In genomic region chr10:59098387-59098786, GRCh38 we compare ENCODE assay signal across 10 cellular contexts.
DNase-seq lines count a peak whose midpoint lies in the region; ATAC-seq lines count a peak whose summit lies in the region.
"Had no signal": no experiment of that assay in that cellular context is flagged by ENCODE, and none has a peak within 500 bp of the region (broad histone marks: within the 10 kb centered on the region; RNA-seq: fewer than 3 reads in every experiment).

No MANE protein-coding gene starts in this region.

- no peaks in the 10 kb centered on the region for H3K27me3 ChIP-seq in skeletal muscle tissue (ENCODE audit: control insufficient read depth in 3 of 3, insufficient read depth in 3 of 3, low read length in 3 of 3)
- H3K27me3 ChIP-seq: upper lobe of right lung had no signal

- peaks cover 0 to 8% of the 10 kb centered on the region in 2 donors for H3K9me3 Mint-ChIP-seq in activated naive CD4-positive, alpha-beta T cell treated with anti-CD3 and anti-CD28 coated beads, Interleukin-2, amount 50 U/mL, for 72 hours

- H3K36me3 Mint-ChIP-seq in activated naive CD4-positive, alpha-beta T cell treated with anti-CD3 and anti-CD28 coated beads, Interleukin-2, amount 50 U/mL, for 72 hours: no peaks in the 10 kb centered on the region

- peak; percentile 63 for DNase-seq in GM04504 (ENCODE audit: low read depth)
- peak; percentile 73 for DNase-seq in SK-N-MC (ENCODE audit: low read depth, low spot score)
- peak; percentile 58 for DNase-seq in fibroblast of the conjunctiva (ENCODE audit: low read depth)
- no peak for DNase-seq in RPMI8226
- no peak for DNase-seq in activated naive CD4-positive, alpha-beta T cell treated with anti-CD3 and anti-CD28 coated beads, Interleukin-2, amount 50 U/mL, for 72 hours (ENCODE audit: low spot score in 2 of 2)
- DNase-seq in NCI-H2081 treated with DMSO at 0.1 percent for 48 hours (lab: John Stamatoyannopoulos, UW): no peak
- DNase-seq: retina, upper lobe of right lung had no signal

- H3K4me1 ChIP-seq in skeletal muscle tissue (ENCODE audit: control insufficient read depth in 3 of 3, insufficient read depth in 3 of 3, low read length in 3 of 3): peaks cover 0 to 3% (median 0%) of the 10 kb centered on the region in 3 donors
- H3K4me1 ChIP-seq: upper lobe of right lung had no signal

- ATAC-seq in activated naive CD4-positive, alpha-beta T cell treated with anti-CD3 and anti-CD28 coated beads, Interleukin-2, amount 50 U/mL, for 72 hours: no peak
- ATAC-seq in GM21619 (IDR thresholded peaks at IDR 0.05; ENCODE audit: unreplicated experiment): no peak
- ATAC-seq: upper lobe of right lung had no signal

- no peaks in the 10 kb centered on the region for H3K36me3 ChIP-seq in SK-N-MC (ENCODE audit: insufficient read depth, low read length)
- no peaks in the 10 kb centered on the region for H3K36me3 ChIP-seq in skeletal muscle tissue (ENCODE audit: control insufficient read depth in 3 of 3, insufficient read depth in 3 of 3, low read length in 3 of 3)
- H3K36me3 ChIP-seq: upper lobe of right lung had no signal

- no peak overlapping the region for H3K9ac ChIP-seq in SK-N-MC (ENCODE audit: insufficient read length)
- no peak overlapping the region for H3K9ac ChIP-seq in skeletal muscle tissue (ENCODE audit: low read depth in 1 of 3, low read length in 3 of 3)

- H3K27ac Mint-ChIP-seq in activated naive CD4-positive, alpha-beta T cell treated with anti-CD3 and anti-CD28 coated beads, Interleukin-2, amount 50 U/mL, for 72 hours: no peak overlapping the region

- H3K4me3 ChIP-seq in SK-N-MC (peak overlapping the region; percentile 29; the same call in 1 of the 2 replicates), skeletal muscle tissue (ENCODE audit: low read length in 3 of 3) (no peak overlapping the region)
- H3K4me3 ChIP-seq: upper lobe of right lung had no signal

- H3K9me3 ChIP-seq in SK-N-MC (ENCODE audit: low read depth, low read length): no peaks in the 10 kb centered on the region
- H3K9me3 ChIP-seq in skeletal muscle tissue (ENCODE audit: control insufficient read depth in 3 of 3, low read length in 3 of 3): no peaks in the 10 kb centered on the region
- H3K9me3 ChIP-seq: upper lobe of right lung had no signal

- H3K27ac ChIP-seq in SK-N-MC (peak overlapping the region; percentile 65; the same call in 1 of the 2 replicates), skeletal muscle tissue (ENCODE audit: low read depth, low read length) (peak overlapping the region; percentile 21)
- H3K27ac ChIP-seq: upper lobe of right lung had no signal

Comparison
In these comparisons a context has a peak if more than half of its experiments do, and no peak if none do; other contexts are left out.
1. DNase-seq: peak in GM04504 (single experiment), SK-N-MC (single experiment) and fibroblast of the conjunctiva (single experiment); none in RPMI8226 (single experiment), activated naive CD4-positive, alpha-beta T cell treated with anti-CD3 and anti-CD28 coated beads, Interleukin-2, amount 50 U/mL, for 72 hours (0 of 2) and NCI-H2081 treated with DMSO at 0.1 percent for 48 hours (single experiment).